ENCODE assay signal across 27 cellular contexts in the genomic region with DNA sequence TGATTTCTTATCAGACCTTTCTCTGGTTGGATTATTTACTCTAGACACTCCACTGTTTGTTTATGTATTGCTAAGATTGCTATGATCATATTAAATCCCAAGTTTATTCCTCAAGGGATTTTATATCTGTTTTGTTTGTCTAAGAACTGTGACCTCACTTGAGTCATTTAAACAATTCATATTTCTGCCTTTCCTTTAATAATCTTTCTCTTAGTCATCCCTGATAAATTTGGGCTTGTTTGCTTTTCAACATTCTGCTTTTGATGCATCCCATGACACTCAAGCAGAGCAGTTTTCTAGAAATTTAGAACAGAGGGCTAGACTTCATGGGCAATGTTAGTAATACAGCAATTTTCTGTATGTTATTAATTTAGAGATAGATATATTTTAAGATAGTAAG.
A peak's percentile ranks its signal among the peaks of the same experiment; 100 is the strongest.
DNase-seq lines count a peak whose midpoint lies in the region; TF ChIP-seq lines count a peak whose summit lies in the region.
"Had no signal": no experiment of that assay in that cellular context is flagged by ENCODE, and none has a peak within 500 bp of the region (broad histone marks: within the 10 kb centered on the region; RNA-seq: fewer than 3 reads in every experiment).

No MANE protein-coding gene starts in this region.

- TF ChIP-seq CTCF in SK-N-SH (IDR thresholded peaks at IDR 0.05) (no peak), fibroblast of lung (conservative IDR thresholded peaks at IDR 0.05 in 1 of 2, IDR thresholded peaks at IDR 0.05 in 1 of 2; ENCODE audit: low read depth in 1 of 2, low read length in 2 of 2) (no peak), GM20000 (IDR thresholded peaks at IDR 0.05; ENCODE audit: extremely low read depth, missing control alignments) (no peak), GM10248 (IDR thresholded peaks at IDR 0.05; ENCODE audit: control extremely low read depth, extremely low read depth, low read depth, missing control alignments) (no peak)

- no peak for TF ChIP-seq EP300 in SK-N-SH (IDR thresholded peaks at IDR 0.05; ENCODE audit: borderline replicate concordance in 1 of 2, low read depth in 1 of 2, low read length in 1 of 2)

- no peaks in the 10 kb centered on the region for H3K9me2 ChIP-seq in SK-N-SH

- DNase-seq in GM03348 (ENCODE audit: low spot score) (peak; percentile 35), SK-N-SH (no peak), fibroblast of lung (ENCODE audit: low read depth in 2 of 2) (peak; percentile 44 to 63), stromal cell of bone marrow (ENCODE audit: low read depth) (peak; percentile 57), GM20000 (ENCODE audit: low spot score) (no peak), OCI-M2 (lab: John Stamatoyannopoulos, UW; ENCODE audit: unreplicated experiment) (no peak), GM10248 (ENCODE audit: extremely low spot score) (no peak)
- DNase-seq: activated CD4-positive, alpha-beta T cell treated with anti-CD3 and anti-CD28 coated beads for 48 hours; activated naive CD8-positive, alpha-beta T cell treated with anti-CD3 and anti-CD28 coated beads, Interleukin-2, amount 50 U/mL, for 24 hours; activated T-cell treated with anti-CD3 and anti-CD28 coated beads, Interleukin-2, amount 50 U/mL, for 24 hours; brain microvascular endothelial cell; Calu3; islet precursor cell; Kasumi-1; midbrain; natural killer cell; NCI-H187; NCI-H2171 treated with DMSO at 0.1 percent for 48 hours; NCI-H524 treated with DMSO at 0.1 percent for 48 hours; occipital lobe; SHP77 treated with DMSO at 0.1 percent for 48 hours; small intestine; stimulated activated CD4-positive, alpha-beta T cell treated with anti-CD3 and anti-CD28 coated beads, Interleukin-2, amount 100 ng/mL, for 24 hours; SW 1271; T-helper 9 cell; WERI-Rb-1 had no signal

- H3K9me3 ChIP-seq in SK-N-SH (no peaks in the 10 kb centered on the region), fibroblast of lung (ENCODE audit: control insufficient read depth, insufficient read depth, low read depth, low read length) (no peaks in the 10 kb centered on the region)

- no peaks in the 10 kb centered on the region for H3K36me3 ChIP-seq in SK-N-SH (replicated peaks in 1 of 2; ENCODE audit: control insufficient read depth in 1 of 2, insufficient read depth in 2 of 2, low read length in 1 of 2)
- H3K36me3 ChIP-seq in fibroblast of lung (ENCODE audit: control insufficient read depth, insufficient read depth, low read length): no peaks in the 10 kb centered on the region
- H3K36me3 ChIP-seq: brain microvascular endothelial cell, WERI-Rb-1 had no signal

- CTCF ChIA-PET in SK-N-SH (lab: Yijun Ruan, JAX): interaction anchor here (0.7 kb wide), 1 partner anchor 15 kb away, joined by 3 read pairs; no protein-coding TSS in a partner anchor
- CTCF ChIA-PET in GM10248 (lab: Yijun Ruan, JAX): no interaction called here

- H3K9ac ChIP-seq in SK-N-SH (no peak overlapping the region), fibroblast of lung (ENCODE audit: insufficient read depth, low read length) (no peak overlapping the region)

- no peaks in the 10 kb centered on the region for H3K79me2 ChIP-seq in SK-N-SH (ENCODE audit: insufficient read depth)
- H3K79me2 ChIP-seq in fibroblast of lung (ENCODE audit: control insufficient read depth, insufficient read depth, low read length): no peaks in the 10 kb centered on the region

- POLR2A ChIA-PET in SK-N-SH (lab: Yijun Ruan, JAX): no interaction called here
- POLR2A ChIA-PET in GM10248 (lab: Yijun Ruan, JAX): no interaction called here

- no peak for TF ChIP-seq RAD21 in SK-N-SH (IDR thresholded peaks at IDR 0.05; ENCODE audit: low read length)

- H3K27ac ChIP-seq in SK-N-SH (ENCODE audit: low read depth in 2 of 2, low read length in 1 of 2): peak overlapping the region in 1 of 2 experiments; percentile 48; a peak in 2 of 4 replicates
- H3K27ac ChIP-seq in fibroblast of lung (ENCODE audit: insufficient read depth, low read length): no peak overlapping the region
- H3K27ac ChIP-seq: brain microvascular endothelial cell, HL-60, WERI-Rb-1 had no signal

- H2AFZ ChIP-seq in SK-N-SH (ENCODE audit: low read depth): no peak overlapping the region
- no peak overlapping the region for H2AFZ ChIP-seq in fibroblast of lung (ENCODE audit: low read length)

- H3K27me3 ChIP-seq in SK-N-SH (ENCODE audit: insufficient read depth): no peaks in the 10 kb centered on the region
- H3K27me3 ChIP-seq in fibroblast of lung (ENCODE audit: control insufficient read depth, insufficient read depth, low read length): no peaks in the 10 kb centered on the region
- H3K27me3 ChIP-seq: brain microvascular endothelial cell had no signal

- H4K20me1 ChIP-seq in SK-N-SH (ENCODE audit: insufficient read depth): no peaks in the 10 kb centered on the region
- H4K20me1 ChIP-seq in fibroblast of lung (ENCODE audit: control insufficient read depth, extremely low read depth, insufficient read depth, low read length): no peaks in the 10 kb centered on the region

- no peaks in the 10 kb centered on the region for H3K4me1 ChIP-seq in SK-N-SH (ENCODE audit: control insufficient read depth in 1 of 2, insufficient read depth in 2 of 2, low read depth in 1 of 2, low read length in 1 of 2)
- H3K4me1 ChIP-seq in fibroblast of lung (ENCODE audit: control insufficient read depth, extremely low read depth, insufficient read depth, low read length): peaks cover 8% of the 10 kb centered on the region

- peaks cover 9% of the 10 kb centered on the region for H3F3A ChIP-seq in SK-N-SH (replicated peaks; ENCODE audit: insufficient read depth)

- no peak overlapping the region for H3K4me3 ChIP-seq in SK-N-SH (ENCODE audit: low read depth in 2 of 2, low read length in 1 of 2)
- H3K4me3 ChIP-seq in fibroblast of lung (replicated peaks in 1 of 4; ENCODE audit: control extremely low read depth in 1 of 4, insufficient read depth in 1 of 4, low read depth in 3 of 4, low read length in 4 of 4): no peak overlapping the region

- no peak overlapping the region for H3K4me2 ChIP-seq in SK-N-SH
- no peak overlapping the region for H3K4me2 ChIP-seq in fibroblast of lung (ENCODE audit: extremely low read depth, insufficient read depth, low read length)

TF ChIP-seq in SK-N-SH, 30 proteins besides CTCF, POLR2A, EP300 and RAD21 (continues in another document):
- TF ChIP-seq USF2 (IDR thresholded peaks at IDR 0.05; ENCODE audit: borderline replicate concordance, low read depth, low read length) (no peak), FOSL2 (IDR thresholded peaks at IDR 0.05; ENCODE audit: borderline replicate concordance, low read depth) (peak; percentile 55; the same call in 1 of the 2 replicates), RXRA (IDR thresholded peaks at IDR 0.05; ENCODE audit: borderline replicate concordance, low read depth) (0 out of 2 replicates have a peak, but pooled peaks have one; percentile 14), JUND (IDR thresholded peaks at IDR 0.05) (peak; percentile 39; the same call in 1 of the 2 replicates), TCF12 (IDR thresholded peaks at IDR 0.05) (peak; percentile 72), NFIC (IDR thresholded peaks at IDR 0.05; ENCODE audit: borderline replicate concordance) (no peak)
- TF ChIP-seq, protein P1, sequence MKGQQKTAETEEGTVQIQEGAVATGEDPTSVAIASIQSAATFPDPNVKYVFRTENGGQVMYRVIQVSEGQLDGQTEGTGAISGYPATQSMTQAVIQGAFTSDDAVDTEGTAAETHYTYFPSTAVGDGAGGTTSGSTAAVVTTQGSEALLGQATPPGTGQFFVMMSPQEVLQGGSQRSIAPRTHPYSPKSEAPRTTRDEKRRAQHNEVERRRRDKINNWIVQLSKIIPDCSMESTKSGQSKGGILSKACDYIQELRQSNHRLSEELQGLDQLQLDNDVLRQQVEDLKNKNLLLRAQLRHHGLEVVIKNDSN (IDR thresholded peaks at IDR 0.05; ENCODE audit: borderline replicate concordance, low read depth): no peak
- TF ChIP-seq, protein P2, sequence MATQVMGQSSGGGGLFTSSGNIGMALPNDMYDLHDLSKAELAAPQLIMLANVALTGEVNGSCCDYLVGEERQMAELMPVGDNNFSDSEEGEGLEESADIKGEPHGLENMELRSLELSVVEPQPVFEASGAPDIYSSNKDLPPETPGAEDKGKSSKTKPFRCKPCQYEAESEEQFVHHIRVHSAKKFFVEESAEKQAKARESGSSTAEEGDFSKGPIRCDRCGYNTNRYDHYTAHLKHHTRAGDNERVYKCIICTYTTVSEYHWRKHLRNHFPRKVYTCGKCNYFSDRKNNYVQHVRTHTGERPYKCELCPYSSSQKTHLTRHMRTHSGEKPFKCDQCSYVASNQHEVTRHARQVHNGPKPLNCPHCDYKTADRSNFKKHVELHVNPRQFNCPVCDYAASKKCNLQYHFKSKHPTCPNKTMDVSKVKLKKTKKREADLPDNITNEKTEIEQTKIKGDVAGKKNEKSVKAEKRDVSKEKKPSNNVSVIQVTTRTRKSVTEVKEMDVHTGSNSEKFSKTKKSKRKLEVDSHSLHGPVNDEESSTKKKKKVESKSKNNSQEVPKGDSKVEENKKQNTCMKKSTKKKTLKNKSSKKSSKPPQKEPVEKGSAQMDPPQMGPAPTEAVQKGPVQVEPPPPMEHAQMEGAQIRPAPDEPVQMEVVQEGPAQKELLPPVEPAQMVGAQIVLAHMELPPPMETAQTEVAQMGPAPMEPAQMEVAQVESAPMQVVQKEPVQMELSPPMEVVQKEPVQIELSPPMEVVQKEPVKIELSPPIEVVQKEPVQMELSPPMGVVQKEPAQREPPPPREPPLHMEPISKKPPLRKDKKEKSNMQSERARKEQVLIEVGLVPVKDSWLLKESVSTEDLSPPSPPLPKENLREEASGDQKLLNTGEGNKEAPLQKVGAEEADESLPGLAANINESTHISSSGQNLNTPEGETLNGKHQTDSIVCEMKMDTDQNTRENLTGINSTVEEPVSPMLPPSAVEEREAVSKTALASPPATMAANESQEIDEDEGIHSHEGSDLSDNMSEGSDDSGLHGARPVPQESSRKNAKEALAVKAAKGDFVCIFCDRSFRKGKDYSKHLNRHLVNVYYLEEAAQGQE (IDR thresholded peaks at IDR 0.05; ENCODE audit: low read depth, low read length): no peak

Comparison
In these comparisons a context has a peak if more than half of its experiments do, and no peak if none do; other contexts are left out.
1. DNase-seq: peak in GM03348 (single experiment), fibroblast of lung (2 of 2) and stromal cell of bone marrow (single experiment); none in SK-N-SH (single experiment), GM20000 (single experiment), OCI-M2 (single experiment) and GM10248 (single experiment).